Comparison of ENCODE assay signal across 14 cellular contexts in genomic region chr12:110010853-110011835, GRCh38. TPM values are rescaled to one million over a fixed set of nuclear protein-coding genes. Genes with fewer than 3 reads are reported as not detected.
A peak's percentile ranks its signal among the peaks of the same experiment; 100 is the strongest.
DNase-seq lines count a peak whose midpoint lies in the region; ATAC-seq and TF ChIP-seq lines count a peak whose summit lies in the region.
"Had no signal": no experiment of that assay in that cellular context is flagged by ENCODE, and none has a peak within 500 bp of the region (broad histone marks: within the 10 kb centered on the region; RNA-seq: fewer than 3 reads in every experiment).

No MANE protein-coding gene starts in this region.

- H3K9me3 Mint-ChIP-seq in activated naive CD8-positive, alpha-beta T cell treated with anti-CD3 and anti-CD28 coated beads, Interleukin-2, amount 50 U/mL, for 24 hours, result peaks cover 4% of the 10 kb centered on the region

- peaks cover 16% of the 10 kb centered on the region for H3K79me2 ChIP-seq in smooth muscle cell (ENCODE audit: low read depth)

- peak overlapping the region; percentile 5 for H3K4me3 Mint-ChIP-seq in activated naive CD8-positive, alpha-beta T cell treated with anti-CD3 and anti-CD28 coated beads, Interleukin-2, amount 50 U/mL, for 24 hours

- in situ Hi-C loops in GM13976 (cut with MboI; ENCODE audit: low sequenced_read_pairs, unreplicated experiment), result no loop called here

- H3K4me2 ChIP-seq in BLaER1 treated with 17β-estradiol and CSF1 and Interleukin-3, amounts not matched to agents 10 nM and 100 nM, result peak overlapping the region in 8 of 11 experiments; percentile 20 to 78 (median 54); a peak in 14 of 22 replicates
- H3K4me2 ChIP-seq in smooth muscle cell, result no peak overlapping the region

- no peak overlapping the region for H2AFZ ChIP-seq in smooth muscle cell (ENCODE audit: low read depth)

- H3K36me3 ChIP-seq in BLaER1 treated with 17β-estradiol and CSF1 and Interleukin-3, amounts not matched to agents 10 nM and 100 nM, result peaks cover 38 to 61% (median 47%) of the 10 kb centered on the region in 11 experiments
- peaks cover 10% of the 10 kb centered on the region for H3K36me3 ChIP-seq in smooth muscle cell (ENCODE audit: low read depth)

- H3K4me3 ChIP-seq in BLaER1 treated with 17β-estradiol and CSF1 and Interleukin-3, amounts not matched to agents 10 nM and 100 nM, result no peak overlapping the region
- H3K4me3 ChIP-seq in smooth muscle cell, result no peak overlapping the region
- H3K4me3 ChIP-seq: left lung had no signal

- H3K9me3 ChIP-seq in BLaER1 treated with 17β-estradiol and CSF1 and Interleukin-3, amounts not matched to agents 10 nM and 100 nM (replicated peaks in 1 of 11), result peaks cover 0 to 22% (median 15%) of the 10 kb centered on the region in 11 experiments; a peak in 14 of 22 replicates
- no peaks in the 10 kb centered on the region for H3K9me3 ChIP-seq in smooth muscle cell (replicated peaks; ENCODE audit: low read depth)

- 94% methylated on average over 13 of the region's 13 CpGs for WGBS in smooth muscle cell (ENCODE audit: low lambda C conversion rate)

- H3K27ac Mint-ChIP-seq in activated naive CD8-positive, alpha-beta T cell treated with anti-CD3 and anti-CD28 coated beads, Interleukin-2, amount 50 U/mL, for 24 hours, result peak overlapping the region; percentile 33

- ATAC-seq in HG03175 (IDR thresholded peaks at IDR 0.05; ENCODE audit: unreplicated experiment) (peak; percentile 44), HG03520 (IDR thresholded peaks at IDR 0.05; ENCODE audit: unreplicated experiment) (no peak)
- ATAC-seq in activated naive CD8-positive, alpha-beta T cell treated with anti-CD3 and anti-CD28 coated beads, Interleukin-2, amount 50 U/mL, for 24 hours, result no peak
- ATAC-seq: right cardiac atrium had no signal

- H3K9ac ChIP-seq in BLaER1 treated with 17β-estradiol and CSF1 and Interleukin-3, amounts not matched to agents 10 nM and 100 nM, result peak overlapping the region in 1 of 11 experiments; percentile 4; a peak in 2 of 22 replicates
- no peak overlapping the region for H3K9ac ChIP-seq in smooth muscle cell (ENCODE audit: low read depth)

- peaks cover 24 to 50% (median 41%) of the 10 kb centered on the region in 10 experiments for H3K4me1 ChIP-seq in BLaER1 treated with 17β-estradiol and CSF1 and Interleukin-3, amounts not matched to agents 10 nM and 100 nM
- H3K4me1 ChIP-seq in smooth muscle cell (ENCODE audit: low read depth), result no peaks in the 10 kb centered on the region

- H3F3A ChIP-seq in smooth muscle cell (ENCODE audit: low read depth), result no peaks in the 10 kb centered on the region

- no peak for TF ChIP-seq CTCF in GM13976 (IDR thresholded peaks at IDR 0.05; ENCODE audit: borderline replicate concordance, control extremely low read depth, extremely low read depth, insufficient read depth, missing control alignments)
- no peak for TF ChIP-seq CTCF in smooth muscle cell (IDR thresholded peaks at IDR 0.05; ENCODE audit: borderline replicate concordance, insufficient read depth, poor library complexity, severe bottlenecking)

- DNase-seq in GM13976 (ENCODE audit: low spot score), result peak; percentile 52
- no peak for DNase-seq in activated naive CD8-positive, alpha-beta T cell treated with anti-CD3 and anti-CD28 coated beads, Interleukin-2, amount 50 U/mL, for 24 hours
- DNase-seq in smooth muscle cell (lab: John Stamatoyannopoulos, UW; ENCODE audit: unreplicated experiment), result no peak
- DNase-seq in NCI-H1092 (lab: John Stamatoyannopoulos, UW), result no peak
- no peak for DNase-seq in COLO668 (lab: John Stamatoyannopoulos, UW; ENCODE audit: unreplicated experiment)
- DNase-seq: amygdala; NCI-H345; right cardiac atrium; stimulated activated CD8-positive, alpha-beta memory T cell treated with anti-CD3 and anti-CD28 coated beads, Interleukin-4, amount 100 ng/mL, for 48 hours; T-helper 9 cell had no signal

- H3K27ac ChIP-seq in BLaER1 treated with 17β-estradiol and CSF1 and Interleukin-3, amounts not matched to agents 10 nM and 100 nM, result peak overlapping the region in 8 of 11 experiments; percentile 22 to 69 (median 50); a peak in 8 of 22 replicates
- no peak overlapping the region for H3K27ac ChIP-seq in smooth muscle cell (ENCODE audit: low read depth)

- H3K27me3 Mint-ChIP-seq in activated naive CD8-positive, alpha-beta T cell treated with anti-CD3 and anti-CD28 coated beads, Interleukin-2, amount 50 U/mL, for 24 hours, result no peaks in the 10 kb centered on the region

- H3K4me1 Mint-ChIP-seq in activated naive CD8-positive, alpha-beta T cell treated with anti-CD3 and anti-CD28 coated beads, Interleukin-2, amount 50 U/mL, for 24 hours, result peaks cover 82% of the 10 kb centered on the region

- H4K20me1 ChIP-seq in BLaER1 treated with 17β-estradiol and CSF1 and Interleukin-3, amounts not matched to agents 10 nM and 100 nM, result peaks cover 0 to 19% (median 0%) of the 10 kb centered on the region in 11 experiments; a peak in 5 of 22 replicates
- H4K20me1 ChIP-seq in smooth muscle cell (ENCODE audit: low read depth), result peaks cover 21% of the 10 kb centered on the region

- no peaks in the 10 kb centered on the region for H3K27me3 ChIP-seq in BLaER1 treated with 17β-estradiol and CSF1 and Interleukin-3, amounts not matched to agents 10 nM and 100 nM
- H3K27me3 ChIP-seq in smooth muscle cell (ENCODE audit: low read depth), result no peaks in the 10 kb centered on the region
- H3K27me3 ChIP-seq: left lung had no signal

- H3K36me3 Mint-ChIP-seq in activated naive CD8-positive, alpha-beta T cell treated with anti-CD3 and anti-CD28 coated beads, Interleukin-2, amount 50 U/mL, for 24 hours (ENCODE audit: low read depth), result peaks cover 32% of the 10 kb centered on the region

RNA-seq across cellular contexts. Expression of gene ANKRD13A, which starts 11.9 kb away (rescaled TPM):
- 31.1 and 35.6 TPM in 2 replicates for total RNA-seq in smooth muscle cell
- polyA plus RNA-seq in smooth muscle cell, result 11.6 and 12.0 TPM in 2 replicates

RNA-seq across cellular contexts. Expression of gene GIT2, which starts 15.0 kb away (rescaled TPM):
- total RNA-seq in smooth muscle cell, result 27.3 and 27.4 TPM in 2 replicates
- 20.3 and 24.9 TPM in 2 replicates for polyA plus RNA-seq in smooth muscle cell

RNA-seq across cellular contexts. Expression of gene C12orf76, which starts 37.2 kb away (rescaled TPM):
- 12.0 and 16.8 TPM in 2 replicates for total RNA-seq in smooth muscle cell
- 10.0 and 13.9 TPM in 2 replicates for polyA plus RNA-seq in smooth muscle cell
